ENCODE assay signal across 8 cellular contexts in the genomic region with DNA sequence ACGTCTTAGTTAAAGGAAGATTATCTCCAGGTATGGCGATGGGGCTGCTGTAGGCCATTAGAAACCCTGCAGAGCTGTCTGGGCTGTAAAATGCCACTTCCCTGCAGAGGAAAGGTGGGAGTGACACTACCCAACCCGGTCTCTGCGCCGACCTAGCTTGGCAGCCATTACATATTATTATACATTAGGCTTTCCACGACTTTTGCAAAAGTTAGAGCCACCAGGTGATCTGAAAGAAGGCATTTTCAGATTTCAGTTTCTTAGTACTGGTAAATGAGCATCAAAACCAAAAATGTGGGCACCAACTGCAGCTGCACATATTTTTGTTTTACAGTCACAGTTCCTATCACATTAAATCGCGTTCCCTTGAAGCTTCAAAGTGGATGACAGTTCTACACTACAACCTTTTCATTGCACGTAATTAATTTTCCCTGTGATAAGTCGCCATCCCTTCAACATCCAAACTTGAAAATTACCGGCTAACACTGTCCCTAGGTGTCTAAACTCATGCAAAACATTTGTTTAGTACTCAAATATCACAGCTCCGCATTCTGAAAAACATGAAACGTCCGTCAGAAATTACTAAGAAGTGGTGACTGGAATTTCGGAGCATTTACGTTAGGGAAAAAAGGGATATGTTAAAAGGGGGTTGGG.
DNase-seq lines count a peak whose midpoint lies in the region; ATAC-seq and TF ChIP-seq lines count a peak whose summit lies in the region.

No MANE protein-coding gene starts in this region.

- peak overlapping the region; percentile 99 for H3K27ac Mint-ChIP-seq in activated T-cell treated with anti-CD3 and anti-CD28 coated beads, Interleukin-2, amount 50 U/mL, for 72 hours
- peak overlapping the region; percentile 99 for H3K27ac Mint-ChIP-seq in T-helper 17 cell

- peak overlapping the region; percentile 50 for H3K4me3 ChIP-seq in iPS-18a (ENCODE audit: low read length)
- peak overlapping the region; percentile 69 for H3K4me3 ChIP-seq in thoracic aorta

- H3K27me3 Mint-ChIP-seq in activated T-cell treated with anti-CD3 and anti-CD28 coated beads, Interleukin-2, amount 50 U/mL, for 72 hours (ENCODE audit: low read depth), result no peaks in the 10 kb centered on the region
- H3K27me3 Mint-ChIP-seq in T-helper 17 cell, result no peaks in the 10 kb centered on the region

- H3K27me3 ChIP-seq in iPS-18a (ENCODE audit: control insufficient read depth, insufficient read depth, low read length), result no peaks in the 10 kb centered on the region
- no peaks in the 10 kb centered on the region for H3K27me3 ChIP-seq in thoracic aorta (replicated peaks; ENCODE audit: insufficient read depth)

- no peak for TF ChIP-seq CTCF in thoracic aorta (IDR thresholded peaks at IDR 0.05)

- peak overlapping the region; percentile 92 for H3K9ac ChIP-seq in iPS-18a (ENCODE audit: low read length)

- H3K4me1 ChIP-seq in iPS-18a (ENCODE audit: control insufficient read depth, low read depth, low read length) (peaks cover 56% of the 10 kb centered on the region), thoracic aorta (ENCODE audit: control insufficient read depth in 1 of 2, low read depth in 2 of 2) (peaks cover 5 to 26% of the 10 kb centered on the region in 2 donors)

- peaks cover 0 to 1% of the 10 kb centered on the region in 2 donors for H3K36me3 Mint-ChIP-seq in activated T-cell treated with anti-CD3 and anti-CD28 coated beads, Interleukin-2, amount 50 U/mL, for 72 hours (ENCODE audit: insufficient read depth in 2 of 2)
- H3K36me3 Mint-ChIP-seq in T-helper 17 cell (ENCODE audit: low read depth), result no peaks in the 10 kb centered on the region

- no peaks in the 10 kb centered on the region for H3K9me3 Mint-ChIP-seq in activated T-cell treated with anti-CD3 and anti-CD28 coated beads, Interleukin-2, amount 50 U/mL, for 72 hours

- H3K4me3 Mint-ChIP-seq in activated T-cell treated with anti-CD3 and anti-CD28 coated beads, Interleukin-2, amount 50 U/mL, for 72 hours, result peak overlapping the region; percentile 71 to 83
- H3K4me3 Mint-ChIP-seq in T-helper 17 cell, result peak overlapping the region; percentile 90

- peaks cover 60% of the 10 kb centered on the region for H3K4me1 Mint-ChIP-seq in activated T-cell treated with anti-CD3 and anti-CD28 coated beads, Interleukin-2, amount 50 U/mL, for 72 hours (ENCODE audit: low read depth)
- peaks cover 36% of the 10 kb centered on the region for H3K4me1 Mint-ChIP-seq in T-helper 17 cell

- no peaks in the 10 kb centered on the region for H3K36me3 ChIP-seq in iPS-18a (ENCODE audit: control insufficient read depth, low read depth, low read length)
- H3K36me3 ChIP-seq in thoracic aorta, result no peaks in the 10 kb centered on the region

- H3K9me3 ChIP-seq in T-helper 17 cell (ENCODE audit: control insufficient read depth, low read length, poor library complexity, severe bottlenecking) (no peaks in the 10 kb centered on the region), iPS-18a (ENCODE audit: control insufficient read depth, low read depth, low read length) (no peaks in the 10 kb centered on the region), thoracic aorta (no peaks in the 10 kb centered on the region)

- no peak for DNase-seq in activated T-cell treated with anti-CD3 and anti-CD28 coated beads, Interleukin-2, amount 50 U/mL, for 72 hours
- no peak for DNase-seq in activated T-cell treated with anti-CD3 and anti-CD28 coated beads, Interleukin-2, amount 50 U/mL, for 1 hour
- DNase-seq in T-helper 17 cell (no peak), thoracic aorta (ENCODE audit: low spot score) (no peak), NAMALWA (ENCODE audit: low spot score) (no peak), glomerular visceral epithelial cell (ENCODE audit: extremely low spot score) (no peak)
- DNase-seq in effector CD4-positive, alpha-beta T cell, result no peak

- peak overlapping the region; percentile 85 for H3K27ac ChIP-seq in iPS-18a (ENCODE audit: low read length)
- peak overlapping the region in 1 of 2 donors; percentile 76 for H3K27ac ChIP-seq in thoracic aorta

- no peak for ATAC-seq in activated T-cell treated with anti-CD3 and anti-CD28 coated beads, Interleukin-2, amount 50 U/mL, for 72 hours (replicated peaks in 1 of 2)
- no peak for ATAC-seq in T-helper 17 cell
- no peak for ATAC-seq in thoracic aorta (ENCODE audit: insufficient number of reproducible peaks, low FRiP score, low read depth)
